Comparison of ENCODE assay signal across 11 cellular contexts in the genomic region with DNA sequence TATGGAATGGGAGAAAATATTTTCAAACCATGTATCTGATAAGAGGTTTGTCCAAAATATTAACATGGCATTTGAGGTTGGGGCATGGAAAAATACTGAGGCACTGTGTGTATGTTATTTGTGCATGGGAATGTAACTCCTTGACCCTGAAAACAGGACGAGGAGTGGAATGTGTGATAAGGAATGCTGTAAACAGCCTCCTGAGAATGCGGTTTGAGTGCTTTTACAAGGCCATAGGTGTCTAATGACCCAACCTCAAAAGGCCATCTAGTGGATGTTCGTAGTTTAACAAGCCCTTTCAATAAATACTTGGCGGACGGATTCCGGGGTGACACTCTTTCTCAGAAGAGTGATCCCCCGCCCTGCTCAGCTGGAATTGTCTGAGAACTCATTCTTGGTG.
DNase-seq lines count a peak whose midpoint lies in the region; ATAC-seq, FAIRE-seq and TF ChIP-seq lines count a peak whose summit lies in the region.
"Had no signal": no experiment of that assay in that cellular context is flagged by ENCODE, and none has a peak within 500 bp of the region (broad histone marks: within the 10 kb centered on the region; RNA-seq: fewer than 3 reads in every experiment).

No MANE protein-coding gene starts in this region.

- H3K4me1 ChIP-seq in OCI-LY7 (ENCODE audit: insufficient read depth, low read length, poor library complexity, severe bottlenecking) (no peaks in the 10 kb centered on the region), ovary (ENCODE audit: insufficient read depth) (no peaks in the 10 kb centered on the region)

- TF ChIP-seq POLR2A in GM12892 (IDR thresholded peaks at IDR 0.05; ENCODE audit: low read depth, low read length), result no peak
- TF ChIP-seq POLR2A in ovary (IDR thresholded peaks at IDR 0.05), result no peak

- no peaks in the 10 kb centered on the region for H3K9me3 ChIP-seq in OCI-LY7 (ENCODE audit: low read length)
- H3K9me3 ChIP-seq in ovary, result no peaks in the 10 kb centered on the region

- 30 to 40% (median 33%) methylated on average over 7 of the region's 7 CpGs for WGBS in ovary, 3 donors

- CTCF ChIA-PET in OCI-LY7 (lab: Charles Lee; ENCODE audit: unreplicated experiment), result no interaction called here

- H3K4me3 ChIP-seq in OCI-LY7 (ENCODE audit: low read depth, low read length, poor library complexity, severe bottlenecking) (no peak overlapping the region), fibroblast of pulmonary artery (replicated peaks; ENCODE audit: low read depth, low read length) (no peak overlapping the region), ovary (no peak overlapping the region)

- no peak for TF ChIP-seq EP300 in ovary (IDR thresholded peaks at IDR 0.05)

- intact Hi-C loops in OCI-LY7 (cut with micrococcal nuclease; ENCODE audit: unreplicated experiment) (loop anchor here (5.0 to 10.0 kb wide), 2 partner anchors 192 to 270 kb away; no protein-coding TSS in a partner anchor), ovary (cut with DNase I) (no loop called here)

- H3K4me2 ChIP-seq in OCI-LY7 (ENCODE audit: low read length), result no peak overlapping the region

- FAIRE-seq in GM12892 (lab: Jason Lieb, UNC), result peak; percentile 76

- H3K27ac ChIP-seq in OCI-LY7 (ENCODE audit: low read depth, low read length, poor library complexity, severe bottlenecking) (no peak overlapping the region), ovary (no peak overlapping the region)

- no peaks in the 10 kb centered on the region for H3K79me2 ChIP-seq in OCI-LY7 (ENCODE audit: insufficient read depth, low read depth, low read length)

- BruUV-seq in OCI-LY7 (replicated peaks; lab: Mats Ljungman, UMichigan), result no TSS peak

- no peaks in the 10 kb centered on the region for H3K27me3 ChIP-seq in ovary

- TF ChIP-seq CTCF in OCI-LY7 (conservative IDR thresholded peaks at IDR 0.05; ENCODE audit: low read length) (peak; percentile 62), fibroblast of pulmonary artery (IDR thresholded peaks at IDR 0.05; ENCODE audit: low read length, missing control alignments) (peak; percentile 41), ovary (IDR thresholded peaks at IDR 0.05) (no peak)

- ATAC-seq in HG03354 (IDR thresholded peaks at IDR 0.05; ENCODE audit: poor library complexity, severe bottlenecking, unreplicated experiment), result no peak
- ATAC-seq in GM18867 (IDR thresholded peaks at IDR 0.05; ENCODE audit: unreplicated experiment), result no peak
- ATAC-seq in HG03378 (IDR thresholded peaks at IDR 0.05; ENCODE audit: unreplicated experiment), result no peak
- ATAC-seq: T-cell had no signal

- H4K20me1 ChIP-seq in OCI-LY7 (ENCODE audit: insufficient read depth, low read length), result no peaks in the 10 kb centered on the region

- POLR2A ChIA-PET in OCI-LY7 (lab: Charles Lee), result no interaction called here

- H3K9me2 ChIP-seq in OCI-LY7 (ENCODE audit: insufficient read depth, low read length), result no peaks in the 10 kb centered on the region

- H3K36me3 ChIP-seq in OCI-LY7 (ENCODE audit: insufficient read depth, low read length) (no peaks in the 10 kb centered on the region), ovary (no peaks in the 10 kb centered on the region)

- peak; percentile 86 for DNase-seq in A172 (ENCODE audit: low spot score)
- no peak for DNase-seq in GM12892 (ENCODE audit: insufficient read length)
- peak; percentile 44 for DNase-seq in OCI-LY7 (ENCODE audit: low spot score)
- DNase-seq in fibroblast of pulmonary artery (ENCODE audit: low read depth), result peak; percentile 71
- DNase-seq in ovary, result no peak
- DNase-seq: amygdala, DMS79, T-cell had no signal

- no peak overlapping the region for H2AFZ ChIP-seq in OCI-LY7 (ENCODE audit: low read length)

Comparison
In these comparisons a context has a peak if more than half of its experiments do, and no peak if none do; other contexts are left out.
1. DNase-seq: peak in A172 (single experiment), OCI-LY7 (single experiment) and fibroblast of pulmonary artery (single experiment); none in GM12892 (single experiment) and ovary (0 of 5).
2. CTCF ChIP-seq: peak in OCI-LY7 (single experiment) and fibroblast of pulmonary artery (single experiment); none in ovary (0 of 3).